In genomic region chr3:15064835-15065549, GRCh38 we compare ENCODE assay signal across 8 cellular contexts. TPM values are rescaled to one million over a fixed set of nuclear protein-coding genes. Genes with fewer than 3 reads are reported as not detected.
A peak's percentile ranks its signal among the peaks of the same experiment; 100 is the strongest.
DNase-seq lines count a peak whose midpoint lies in the region; ATAC-seq and TF ChIP-seq lines count a peak whose summit lies in the region.

MRPS25 (minus strand) TSS chr3:15065315; CDS start chr3:15065194, 121 bp downstream.

- H3K4me3 Mint-ChIP-seq in glutamatergic neuron (ENCODE audit: unreplicated experiment), result peak within 1 kb of the TSS; percentile 94

- H3K9me3 Mint-ChIP-seq in activated naive CD4-positive, alpha-beta T cell treated with anti-CD3 and anti-CD28 coated beads, Interleukin-2, amount 50 U/mL, for 72 hours, result no peaks in the 10 kb centered on the region
- peaks cover 13% of the 10 kb centered on the region for H3K9me3 Mint-ChIP-seq in glutamatergic neuron (ENCODE audit: unreplicated experiment)

- no peak for TF ChIP-seq POLR2A in testis (IDR thresholded peaks at IDR 0.05)

- peaks cover 7% of the 10 kb centered on the region for H3K27me3 Mint-ChIP-seq in glutamatergic neuron (ENCODE audit: unreplicated experiment)

- H3K4me1 Mint-ChIP-seq in glutamatergic neuron (ENCODE audit: low read depth, unreplicated experiment), result peaks cover 17% of the 10 kb centered on the region

- intact Hi-C loops in testis (cut with DNase I; ENCODE audit: low total_unique reads), result no loop called here

- 0 to 1% methylated on average over 37 to 62 of the region's 69 CpGs for WGBS in testis, 2 donors

- H3K4me2 ChIP-seq in osteoblast (ENCODE audit: insufficient read depth, low read length), result peak within 1 kb of the TSS; percentile 91

- no peaks in the 10 kb centered on the region for H3K36me3 ChIP-seq in osteoblast (ENCODE audit: insufficient read depth, low read length)
- no peaks in the 10 kb centered on the region for H3K36me3 ChIP-seq in testis (ENCODE audit: low read depth, missing control alignments)

- ATAC-seq in HG02623 (IDR thresholded peaks at IDR 0.05; ENCODE audit: unreplicated experiment), result peak; percentile 97
- ATAC-seq in activated naive CD4-positive, alpha-beta T cell treated with anti-CD3 and anti-CD28 coated beads, Interleukin-2, amount 50 U/mL, for 72 hours, result peak; percentile 98 to 99

- DNase-seq in GM10266 (ENCODE audit: extremely low spot score) (peak; percentile 95), NCI-H1092 treated with DMSO at 0.1 percent for 48 hours (lab: John Stamatoyannopoulos, UW) (peak; percentile 82), SKM-1 (lab: John Stamatoyannopoulos, UW; ENCODE audit: unreplicated experiment) (peak; percentile 72), glutamatergic neuron (peak; percentile 93), osteoblast (ENCODE audit: insufficient read length, low spot score, missing footprints) (peak; percentile 100), testis (peak; percentile 95)
- DNase-seq in activated naive CD4-positive, alpha-beta T cell treated with anti-CD3 and anti-CD28 coated beads, Interleukin-2, amount 50 U/mL, for 72 hours (ENCODE audit: low spot score in 2 of 2), result peak; percentile 87 to 90

- H3K36me3 Mint-ChIP-seq in activated naive CD4-positive, alpha-beta T cell treated with anti-CD3 and anti-CD28 coated beads, Interleukin-2, amount 50 U/mL, for 72 hours, result peaks cover 13 to 25% of the 10 kb centered on the region in 2 donors
- peaks cover 5% of the 10 kb centered on the region for H3K36me3 Mint-ChIP-seq in glutamatergic neuron (ENCODE audit: unreplicated experiment)

- H3K4me3 ChIP-seq in osteoblast (ENCODE audit: insufficient read depth, low read length) (peak within 1 kb of the TSS; percentile 99), testis (peak within 1 kb of the TSS; percentile 73 to 87)

- H3K27me3 ChIP-seq in osteoblast (ENCODE audit: insufficient read depth, low read length) (no peaks in the 10 kb centered on the region), testis (no peaks in the 10 kb centered on the region)

- TF ChIP-seq CTCF in GM10266 (IDR thresholded peaks at IDR 0.05; ENCODE audit: control insufficient read depth, insufficient read depth, low read depth, missing control alignments), result no peak
- TF ChIP-seq CTCF in glutamatergic neuron (IDR thresholded peaks at IDR 0.05; ENCODE audit: partially characterized antibody, unreplicated experiment), result no peak
- no peak for TF ChIP-seq CTCF in osteoblast (IDR thresholded peaks at IDR 0.05; ENCODE audit: extremely low read depth, low read depth, low read length)
- no peak for TF ChIP-seq CTCF in testis (IDR thresholded peaks at IDR 0.05)

- H3K4me1 ChIP-seq in osteoblast (ENCODE audit: insufficient read depth, low read length), result peaks cover 11% of the 10 kb centered on the region
- peaks cover 14% of the 10 kb centered on the region for H3K4me1 ChIP-seq in testis

- H3K27ac ChIP-seq in osteoblast (ENCODE audit: low read depth, low read length) (peak within 1 kb of the TSS; percentile 90), testis (peak within 1 kb of the TSS; percentile 79 to 82)

- H3K9me3 ChIP-seq in osteoblast (ENCODE audit: low read depth, low read length) (no peaks in the 10 kb centered on the region), testis (no peaks in the 10 kb centered on the region)

- peaks cover 15% of the 10 kb centered on the region for H4K20me1 ChIP-seq in osteoblast (ENCODE audit: insufficient read depth, low read length)

- H2AFZ ChIP-seq in osteoblast (ENCODE audit: low read length), result peak within 1 kb of the TSS; percentile 98

- H3K27ac Mint-ChIP-seq in activated naive CD4-positive, alpha-beta T cell treated with anti-CD3 and anti-CD28 coated beads, Interleukin-2, amount 50 U/mL, for 72 hours, result peak within 1 kb of the TSS; percentile 95 to 99
- H3K27ac Mint-ChIP-seq in glutamatergic neuron (ENCODE audit: unreplicated experiment), result peak within 1 kb of the TSS; percentile 94

- H3K79me2 ChIP-seq in osteoblast (ENCODE audit: insufficient read depth, low read length), result peaks cover 27% of the 10 kb centered on the region

RNA-seq across cellular contexts. Expression of gene MRPS25, which starts in this region (rescaled TPM):
- 10 to 100 TPM; 47.2 to 78.9 TPM for total RNA-seq in activated naive CD4-positive, alpha-beta T cell treated with anti-CD3 and anti-CD28 coated beads, Interleukin-2, amount 50 U/mL, for 72 hours
- total RNA-seq in glutamatergic neuron (ENCODE audit: unreplicated experiment), result 141 TPM
- 11.2 and 14.4 TPM in 2 replicates for total RNA-seq in osteoblast
- total RNA-seq in testis, result 10 to 100 TPM; 40.4 to 55.4 TPM
- polyA plus RNA-seq in testis (ENCODE audit: insufficient read depth, low read depth, low replicate concordance), result 102 TPM

Comparison
In these comparisons a context has a peak if more than half of its experiments do, and no peak if none do; other contexts are left out.
1. Peak in every context shown above with its lines: DNase-seq, ATAC-seq, H3K4me3 ChIP-seq and H3K27ac ChIP-seq.